Comparison of ENCODE assay signal across 28 cellular contexts in the genomic region with DNA sequence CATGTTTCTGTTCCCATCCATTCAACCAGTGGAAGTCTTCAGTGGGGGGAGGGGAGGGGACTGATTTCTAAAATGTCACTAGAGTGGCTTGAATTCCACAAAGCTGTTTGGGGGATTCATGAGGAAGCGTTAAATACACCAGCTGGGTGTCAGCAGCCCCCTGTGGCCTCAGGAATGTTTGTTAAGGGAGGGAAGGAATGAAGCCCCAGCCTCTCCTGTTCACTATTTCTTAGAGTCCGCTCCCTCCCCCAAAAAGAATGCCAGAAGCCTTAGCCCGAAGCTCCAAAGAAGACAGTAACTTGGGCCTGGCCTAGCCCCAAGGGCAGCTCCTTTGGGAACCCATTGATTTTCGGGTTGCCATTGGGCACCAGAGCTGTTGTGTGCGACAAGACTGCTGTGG. TPM values are rescaled to one million over a fixed set of nuclear protein-coding genes. Genes with fewer than 3 reads are reported as not detected.
A peak's percentile ranks its signal among the peaks of the same experiment; 100 is the strongest.
DNase-seq lines count a peak whose midpoint lies in the region; ATAC-seq and TF ChIP-seq lines count a peak whose summit lies in the region.
"Had no signal": no experiment of that assay in that cellular context is flagged by ENCODE, and none has a peak within 500 bp of the region (broad histone marks: within the 10 kb centered on the region; RNA-seq: fewer than 3 reads in every experiment).

No MANE protein-coding gene starts in this region.

- no peaks in the 10 kb centered on the region for H3K9me3 ChIP-seq in A673 (ENCODE audit: low read depth, low read length, poor library complexity, severe bottlenecking)
- no peaks in the 10 kb centered on the region for H3K9me3 ChIP-seq in HUES64 (ENCODE audit: insufficient read depth, low read depth, low read length)
- H3K9me3 ChIP-seq in tibial nerve, result no peaks in the 10 kb centered on the region
- H3K9me3 ChIP-seq: breast epithelium, HAP-1, lower lobe of right lung had no signal

- TF ChIP-seq CTCF in A673 (conservative IDR thresholded peaks at IDR 0.05; ENCODE audit: low read depth, low read length) (no peak), endothelial cell (IDR thresholded peaks at IDR 0.05; ENCODE audit: unreplicated experiment) (no peak), nephron (IDR thresholded peaks at IDR 0.05; ENCODE audit: unreplicated experiment in 3 of 3) (no peak), tibial nerve (IDR thresholded peaks at IDR 0.05) (no peak)

- TF ChIP-seq POLR2A in tibial nerve (IDR thresholded peaks at IDR 0.05), result no peak

- POLR2A ChIA-PET in A673 (lab: Charles Lee; ENCODE audit: low non-redundant PET), result interaction anchor here (0.6 kb wide), 2 partner anchors 646 to 800 kb away, joined by 3 to 4 read pairs; no protein-coding TSS in a partner anchor

- no peak overlapping the region for H3K27ac ChIP-seq in A673 (ENCODE audit: low read depth, low read length, poor library complexity, severe bottlenecking)
- H3K27ac ChIP-seq in HUES64 (ENCODE audit: low read depth, low read length), result peak overlapping the region; percentile 92
- no peak overlapping the region for H3K27ac ChIP-seq in tibial nerve
- H3K27ac ChIP-seq: breast epithelium, HL-60, lower lobe of right lung had no signal

- no peak for TF ChIP-seq EP300 in tibial nerve (IDR thresholded peaks at IDR 0.05)

- peak overlapping the region; percentile 56 for H3K4me3 Mint-ChIP-seq in endothelial cell (ENCODE audit: unreplicated experiment)
- peak overlapping the region; percentile 92 to 97 (median 96) for H3K4me3 Mint-ChIP-seq in nephron
- H3K4me3 Mint-ChIP-seq: activated naive CD4-positive, alpha-beta T cell treated with anti-CD3 and anti-CD28 coated beads, Interleukin-2, amount 50 U/mL, for 24 hours; activated T-helper 17 cell treated with anti-CD3 and anti-CD28 coated beads, Interleukin-2, amount 50 U/mL, for 72 hours; CD4-positive, alpha-beta T cell; naive thymus-derived CD8-positive, alpha-beta T cell had no signal

- H3K27me3 ChIP-seq in A673 (replicated peaks; ENCODE audit: insufficient read depth, low read depth, low read length, poor library complexity) (peaks cover 4% of the 10 kb centered on the region), HUES64 (ENCODE audit: insufficient read depth, low read length) (peaks cover 16% of the 10 kb centered on the region; the same call in 1 of the 2 replicates), tibial nerve (peaks cover 0 to 33% of the 10 kb centered on the region in 2 donors)

- H3K27ac Mint-ChIP-seq in endothelial cell (ENCODE audit: unreplicated experiment) (no peak overlapping the region), nephron (peak overlapping the region; percentile 81 to 96 (median 94))
- H3K27ac Mint-ChIP-seq: activated naive CD4-positive, alpha-beta T cell treated with anti-CD3 and anti-CD28 coated beads, Interleukin-2, amount 50 U/mL, for 24 hours; activated T-helper 17 cell treated with anti-CD3 and anti-CD28 coated beads, Interleukin-2, amount 50 U/mL, for 72 hours; CD4-positive, alpha-beta T cell; naive thymus-derived CD8-positive, alpha-beta T cell had no signal

- no peaks in the 10 kb centered on the region for H3K9me3 Mint-ChIP-seq in endothelial cell (ENCODE audit: unreplicated experiment)
- H3K9me3 Mint-ChIP-seq in nephron, result peaks cover 2% of the 10 kb centered on the region
- H3K9me3 Mint-ChIP-seq: activated naive CD4-positive, alpha-beta T cell treated with anti-CD3 and anti-CD28 coated beads, Interleukin-2, amount 50 U/mL, for 24 hours; activated T-helper 17 cell treated with anti-CD3 and anti-CD28 coated beads, Interleukin-2, amount 50 U/mL, for 72 hours; CD4-positive, alpha-beta T cell had no signal

- intact Hi-C loops in A673 (cut with micrococcal nuclease; ENCODE audit: unreplicated experiment), result no loop called here

- CTCF ChIA-PET in A673 (lab: Charles Lee), result interaction anchor here (0.6 kb wide), 1 partner anchor 93 kb away, joined by 3 read pairs; no protein-coding TSS in a partner anchor

- DNase-seq in A673 (ENCODE audit: low spot score) (peak; percentile 31), endothelial cell (ENCODE audit: low spot score) (no peak), NCI-H2029 treated with DMSO at 0.1 percent for 48 hours (lab: John Stamatoyannopoulos, UW) (no peak), tibial nerve (ENCODE audit: low spot score in 2 of 2) (no peak), NCI-H82 treated with DMSO at 0.1 percent for 48 hours (lab: John Stamatoyannopoulos, UW; ENCODE audit: unreplicated experiment) (no peak)
- DNase-seq: activated CD4-positive, alpha-beta T cell treated with anti-CD3 and anti-CD28 coated beads for 48 hours; AML-193; amygdala; CD4-positive, alpha-beta T cell; DND-41; Karpas-422; kidney glomerular epithelial cell; lower lobe of right lung; naive thymus-derived CD8-positive, alpha-beta T cell; NCI-H1436; NCI-H2107; SIG-M5; stimulated activated naive CD4-positive, alpha-beta T cell had no signal

- H3K36me3 ChIP-seq in A673 (ENCODE audit: insufficient read depth, low read length, poor library complexity, severe bottlenecking), result no peaks in the 10 kb centered on the region
- H3K36me3 ChIP-seq in HUES64 (ENCODE audit: insufficient read depth, low read length), result no peaks in the 10 kb centered on the region
- H3K36me3 ChIP-seq in tibial nerve, result no peaks in the 10 kb centered on the region
- H3K36me3 ChIP-seq: breast epithelium, HAP-1, lower lobe of right lung had no signal

- H3K36me3 Mint-ChIP-seq in endothelial cell (ENCODE audit: low read depth, unreplicated experiment) (no peaks in the 10 kb centered on the region), nephron (ENCODE audit: low read depth) (no peaks in the 10 kb centered on the region)
- H3K36me3 Mint-ChIP-seq: activated naive CD4-positive, alpha-beta T cell treated with anti-CD3 and anti-CD28 coated beads, Interleukin-2, amount 50 U/mL, for 24 hours; naive thymus-derived CD8-positive, alpha-beta T cell had no signal

- H3K4me3 ChIP-seq in A673 (ENCODE audit: low read depth, low read length, poor library complexity, severe bottlenecking) (no peak overlapping the region), HUES64 (ENCODE audit: low read length) (peak overlapping the region; percentile 34), tibial nerve (no peak overlapping the region)
- H3K4me3 ChIP-seq: breast epithelium, HAP-1, lower lobe of right lung had no signal

- H3K9ac ChIP-seq in HUES64 (ENCODE audit: low read depth, low read length), result 0 out of 2 replicates have a peak overlapping the region, but pooled peaks have one; percentile 40

- H3K4me1 ChIP-seq in A673 (ENCODE audit: insufficient read depth, low read length, poor library complexity, severe bottlenecking) (peaks cover 16% of the 10 kb centered on the region), HUES64 (ENCODE audit: insufficient read depth, low read length) (peaks cover 27% of the 10 kb centered on the region), tibial nerve (peaks cover 0 to 14% (median 0%) of the 10 kb centered on the region in 4 donors)
- H3K4me1 ChIP-seq: breast epithelium, lower lobe of right lung had no signal

- H3K4me1 Mint-ChIP-seq in endothelial cell (ENCODE audit: unreplicated experiment), result peaks cover 13% of the 10 kb centered on the region
- H3K4me1 Mint-ChIP-seq in nephron, result peaks cover 30% of the 10 kb centered on the region
- H3K4me1 Mint-ChIP-seq: activated naive CD4-positive, alpha-beta T cell treated with anti-CD3 and anti-CD28 coated beads, Interleukin-2, amount 50 U/mL, for 24 hours; activated T-helper 17 cell treated with anti-CD3 and anti-CD28 coated beads, Interleukin-2, amount 50 U/mL, for 72 hours had no signal

- no TSS peak for BruUV-seq in A673 (replicated peaks; lab: Mats Ljungman, UMichigan)

- H3K27me3 Mint-ChIP-seq in endothelial cell (ENCODE audit: unreplicated experiment) (peaks cover 6% of the 10 kb centered on the region), nephron (ENCODE audit: low read depth) (peaks cover 6% of the 10 kb centered on the region)

- 14% methylated on average over 5 of the region's 5 CpGs for WGBS in HUES64
- WGBS in tibial nerve, 2 donors, result 51 to 61% methylated on average over 3 to 5 of the region's 5 CpGs

- no peak for ATAC-seq in GM21526 (IDR thresholded peaks at IDR 0.05; ENCODE audit: low FRiP score, unreplicated experiment)
- ATAC-seq: activated T-helper 17 cell treated with anti-CD3 and anti-CD28 coated beads, Interleukin-2, amount 50 U/mL, for 72 hours; naive thymus-derived CD8-positive, alpha-beta T cell had no signal

RNA-seq across cellular contexts. Expression of a gene that starts 3.3 kb away (rescaled TPM):
- total RNA-seq in A673 (2021), result 3.7 and 5.4 TPM in 2 replicates
- 7.4 TPM for polyA plus RNA-seq in HUES64 (2013, experiment 1 of 2)
- 7.7 TPM for polyA plus RNA-seq in HUES64 (2013, experiment 2 of 2)
- total RNA-seq in endothelial cell (ENCODE audit: unreplicated experiment), result 22.3 TPM
- 1 to 10 TPM; 2.7 to 5.0 (median 3.6) TPM for total RNA-seq in tibial nerve
- total RNA-seq: activated T-helper 17 cell treated with anti-CD3 and anti-CD28 coated beads, Interleukin-2, amount 50 U/mL, for 72 hours; CD4-positive, alpha-beta T cell; naive thymus-derived CD8-positive, alpha-beta T cell had no signal
- polyA plus RNA-seq: naive thymus-derived CD8-positive, alpha-beta T cell had no signal

RNA-seq across cellular contexts. Expression of a gene that starts 23.9 kb away (rescaled TPM):
- total RNA-seq in A673 (2021) (0.50 and 1.2 TPM in 2 replicates), endothelial cell (ENCODE audit: unreplicated experiment) (16.8 TPM), tibial nerve (under 1 TPM in 1 of 4 donors, not detected in 3; 0.21 TPM)
- polyA plus RNA-seq in HUES64 (2013, experiment 1 of 2), result 9.8 TPM
- polyA plus RNA-seq in HUES64 (2013, experiment 2 of 2), result 10.3 TPM
- total RNA-seq: activated T-helper 17 cell treated with anti-CD3 and anti-CD28 coated beads, Interleukin-2, amount 50 U/mL, for 72 hours; CD4-positive, alpha-beta T cell; chondrocyte; mononuclear cell; naive thymus-derived CD8-positive, alpha-beta T cell had no signal
- polyA plus RNA-seq: naive thymus-derived CD8-positive, alpha-beta T cell had no signal
